In the genomic region with DNA sequence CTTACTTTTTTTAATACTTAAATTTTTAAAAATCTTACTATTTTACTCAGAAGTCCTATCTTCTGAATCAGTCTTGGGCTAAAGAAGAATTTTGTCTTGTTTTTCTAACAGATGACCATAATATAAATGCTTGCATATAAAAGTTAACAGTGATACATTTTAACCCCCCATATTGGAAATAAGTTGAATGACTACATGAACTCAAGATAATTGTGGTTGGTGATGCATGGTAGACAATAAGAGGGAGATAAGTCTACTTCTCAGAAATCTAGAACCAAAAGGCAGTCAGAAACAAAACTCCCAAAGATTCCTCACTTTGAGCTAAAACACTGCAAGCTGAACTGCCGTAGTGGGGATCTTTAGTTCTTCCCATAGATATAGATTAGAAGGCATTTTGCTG, we compare ENCODE assay signal across 25 cellular contexts.
DNase-seq lines count a peak whose midpoint lies in the region; ATAC-seq, FAIRE-seq and TF ChIP-seq lines count a peak whose summit lies in the region.
"Had no signal": no experiment of that assay in that cellular context is flagged by ENCODE, and none has a peak within 500 bp of the region (broad histone marks: within the 10 kb centered on the region; RNA-seq: fewer than 3 reads in every experiment).

No MANE protein-coding gene starts in this region.

- H2AFZ ChIP-seq in GM23248 (0 out of 2 replicates have a peak overlapping the region, but pooled peaks have one; percentile 6), osteoblast (ENCODE audit: low read length) (no peak overlapping the region)

- H3K4me3 ChIP-seq in A549 (no peak overlapping the region), GM23248 (peak overlapping the region; percentile 32; the same call in 1 of the 2 replicates), osteoblast (ENCODE audit: insufficient read depth, low read length) (no peak overlapping the region), heart left ventricle (no peak overlapping the region)
- H3K4me3 ChIP-seq: BLaER1, GM12878 had no signal

- H3F3A ChIP-seq in GM23248 (ENCODE audit: insufficient read depth) = peaks cover 18% of the 10 kb centered on the region

- H3K27me3 ChIP-seq in GM23248 (replicated peaks; ENCODE audit: insufficient read depth) (no peaks in the 10 kb centered on the region), osteoblast (ENCODE audit: insufficient read depth, low read length) (no peaks in the 10 kb centered on the region), heart left ventricle (no peaks in the 10 kb centered on the region)
- H3K27me3 ChIP-seq: BE2C, BLaER1 had no signal

- TF ChIP-seq POLR2A in A549 (IDR thresholded peaks at IDR 0.05; ENCODE audit: low read length) (no peak), heart left ventricle (IDR thresholded peaks at IDR 0.05) (no peak)

- no peak overlapping the region for H3K9ac ChIP-seq in GM23248
- H3K9ac ChIP-seq: BLaER1 had no signal

- no peaks in the 10 kb centered on the region for H4K20me1 ChIP-seq in GM23248 (ENCODE audit: insufficient read depth)
- no peaks in the 10 kb centered on the region for H4K20me1 ChIP-seq in osteoblast (ENCODE audit: insufficient read depth, low read length)
- H4K20me1 ChIP-seq: BLaER1 had no signal

- no peaks in the 10 kb centered on the region for H3K36me3 ChIP-seq in GM23248 (ENCODE audit: low read depth)
- H3K36me3 ChIP-seq in osteoblast (ENCODE audit: insufficient read depth, low read length) = no peaks in the 10 kb centered on the region
- no peaks in the 10 kb centered on the region for H3K36me3 ChIP-seq in heart left ventricle
- H3K36me3 ChIP-seq: BE2C, BLaER1 had no signal

- H3K27ac ChIP-seq in A549 (no peak overlapping the region), GM23248 (peak overlapping the region; percentile 54), osteoblast (ENCODE audit: low read depth, low read length) (no peak overlapping the region), heart left ventricle (no peak overlapping the region)
- H3K27ac ChIP-seq: 22Rv1, BLaER1 had no signal

- no peak for TF ChIP-seq EP300 in A549 (IDR thresholded peaks at IDR 0.05)

- TF ChIP-seq CTCF in A549 (IDR thresholded peaks at IDR 0.05) = no peak
- no peak for TF ChIP-seq CTCF in osteoblast (IDR thresholded peaks at IDR 0.05; ENCODE audit: extremely low read depth, low read depth, low read length)
- no peak for TF ChIP-seq CTCF in heart left ventricle (IDR thresholded peaks at IDR 0.05)

- DNase-seq in A549 (ENCODE audit: low read depth in 1 of 2, low spot score in 1 of 2) = no peak
- DNase-seq in AG20443 (ENCODE audit: low spot score) = peak; percentile 11
- DNase-seq in GM23248 = peak; percentile 30
- no peak for DNase-seq in osteoblast (ENCODE audit: insufficient read length, low spot score, missing footprints)
- DNase-seq in inferior parietal cortex (ENCODE audit: extremely low spot score) = no peak
- DNase-seq in activated effector memory CD4-positive, alpha-beta T cell treated with Interleukin-2 at 50 U/mL for 16 hours = no peak
- no peak for DNase-seq in NCI-H2196 treated with DMSO at 0.1 percent for 48 hours (lab: John Stamatoyannopoulos, UW; ENCODE audit: unreplicated experiment)
- DNase-seq in heart left ventricle = no peak
- DNase-seq: ACHN; BE2C; C1 segment of cervical spinal cord; Calu3; CD4-positive, alpha-beta memory T cell; CD4-positive, CD25-positive, alpha-beta regulatory T cell; CD8-positive, alpha-beta memory T cell; COR-L47; DMS79 treated with DMSO at 0.1 percent for 48 hours; GF-D8 had no signal

- 37% methylated on average over 1 of the region's 1 CpG for WGBS in A549 (ENCODE audit: missing lambda C conversion rate)
- WGBS in GM23248 (ENCODE audit: low coverage in 1 of 2, low lambda C conversion rate in 2 of 2, missing lambda C conversion rate in 2 of 2), 2 experiments = 67 to 71% methylated on average over 1 of the region's 1 CpG
- WGBS in heart left ventricle, 4 donors = 0 to 82% (median 0%) methylated on average over 1 of the region's 1 CpG

- H3K9me3 ChIP-seq in A549 (no peaks in the 10 kb centered on the region), GM23248 (ENCODE audit: low read depth) (no peaks in the 10 kb centered on the region), osteoblast (ENCODE audit: low read depth, low read length) (no peaks in the 10 kb centered on the region), heart left ventricle (no peaks in the 10 kb centered on the region)
- H3K9me3 ChIP-seq: BE2C, BLaER1 had no signal

- POLR2A ChIA-PET in A549 (lab: Yijun Ruan, JAX) = no interaction called here

- H3K4me1 ChIP-seq in A549 = no peaks in the 10 kb centered on the region
- peaks cover 28% of the 10 kb centered on the region for H3K4me1 ChIP-seq in GM23248 (ENCODE audit: insufficient read depth)
- peaks cover 17% of the 10 kb centered on the region for H3K4me1 ChIP-seq in osteoblast (ENCODE audit: insufficient read depth, low read length)
- H3K4me1 ChIP-seq in heart left ventricle = no peaks in the 10 kb centered on the region
- H3K4me1 ChIP-seq: BE2C, BLaER1 had no signal

- intact Hi-C loops in heart left ventricle (cut with DNase I) = no loop called here

- ATAC-seq in A549 (no peak), heart left ventricle (no peak)
- ATAC-seq: GM12878 had no signal

- H3K79me2 ChIP-seq in GM23248 (ENCODE audit: insufficient read depth) = no peaks in the 10 kb centered on the region
- no peaks in the 10 kb centered on the region for H3K79me2 ChIP-seq in osteoblast (ENCODE audit: insufficient read depth, low read length)

- no peaks in the 10 kb centered on the region for H3K9me2 ChIP-seq in GM23248 (ENCODE audit: insufficient read depth)

- no peak overlapping the region for H3K4me2 ChIP-seq in A549
- H3K4me2 ChIP-seq in GM23248 (ENCODE audit: unreplicated experiment) = peak overlapping the region; percentile 64
- H3K4me2 ChIP-seq in osteoblast (ENCODE audit: insufficient read depth, low read length) = peak overlapping the region; percentile 74
- H3K4me2 ChIP-seq: BLaER1 had no signal

- CTCF ChIA-PET in A549 (lab: Yijun Ruan, JAX) = no interaction called here

- FAIRE-seq in A549 (lab: Jason Lieb, UNC) = peak; percentile 32
- FAIRE-seq: D721Med, G401.6, GM12878, GM12892, GM18507 had no signal

- TF ChIP-seq RAD21 in A549 (conservative IDR thresholded peaks at IDR 0.05 in 1 of 2, IDR thresholded peaks at IDR 0.05 in 1 of 2) = no peak

- in situ Hi-C loops in GM23248 (cut with MboI) = no loop called here

TF ChIP-seq in A549, 52 proteins besides CTCF, POLR2A, EP300 and RAD21:
- TF ChIP-seq ZFP36 (IDR thresholded peaks at IDR 0.05; ENCODE audit: borderline replicate concordance, partially characterized antibody) = no peak
- TF ChIP-seq SMC3 (IDR thresholded peaks at IDR 0.05) = no peak
- no peak for TF ChIP-seq BHLHE40 (IDR thresholded peaks at IDR 0.05; ENCODE audit: low read depth, low read length)
- TF ChIP-seq GATA3 (IDR thresholded peaks at IDR 0.05; ENCODE audit: borderline replicate concordance) = no peak
- no peak for TF ChIP-seq HDAC2 (IDR thresholded peaks at IDR 0.05)
- TF ChIP-seq HOXB13 (CRISPR knock-in tag; IDR thresholded peaks at IDR 0.05; ENCODE audit: low read depth) = no peak

Comparison
In these comparisons a context has a peak if more than half of its experiments do, and no peak if none do; other contexts are left out.
1. DNase-seq: peak in AG20443 (single experiment) and GM23248 (single experiment); none in A549 (0 of 2), osteoblast (single experiment), inferior parietal cortex (single experiment), activated effector memory CD4-positive, alpha-beta T cell treated with Interleukin-2 at 50 U/mL for 16 hours (single experiment), NCI-H2196 treated with DMSO at 0.1 percent for 48 hours (single experiment) and heart left ventricle (0 of 5).